22 cellular contexts compared by ENCODE assay signal in the genomic region with DNA sequence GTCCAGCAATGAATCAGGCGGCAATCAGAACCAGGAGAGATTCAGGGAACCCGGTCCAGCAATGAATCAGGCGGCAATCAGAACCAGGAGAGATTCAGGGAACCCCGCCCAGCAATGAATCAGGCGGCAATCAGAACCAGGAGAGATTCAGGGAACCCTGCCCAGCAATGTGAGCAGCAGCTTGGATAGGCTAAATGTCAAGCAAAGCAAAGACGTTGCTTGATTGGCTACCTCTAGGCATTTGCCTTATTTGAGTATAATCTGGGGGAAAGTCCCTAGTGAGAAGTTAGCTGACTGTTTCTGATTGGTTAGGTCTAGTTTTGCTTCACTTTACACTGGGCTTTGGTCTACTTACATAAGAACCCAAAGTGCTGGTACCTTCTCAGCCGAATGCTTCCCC.
A peak's percentile ranks its signal among the peaks of the same experiment; 100 is the strongest.
DNase-seq lines count a peak whose midpoint lies in the region; ATAC-seq and TF ChIP-seq lines count a peak whose summit lies in the region.
"Had no signal": no experiment of that assay in that cellular context is flagged by ENCODE, and none has a peak within 500 bp of the region (broad histone marks: within the 10 kb centered on the region; RNA-seq: fewer than 3 reads in every experiment).

No MANE protein-coding gene starts in this region.

- H4K20me1 ChIP-seq in IMR-90 (ENCODE audit: insufficient read depth, low read length) = no peaks in the 10 kb centered on the region

- no peak for TF ChIP-seq POLR2A in IMR-90 (IDR thresholded peaks at IDR 0.05; ENCODE audit: low read depth, low read length)

- CTCF ChIA-PET in IMR-90 (lab: Yijun Ruan, JAX) = no interaction called here

- in situ Hi-C loops in IMR-90 (cut with MboI; ENCODE audit: low sequenced_read_pairs) (no loop called here), astrocyte of the spinal cord (cut with HindIII; ENCODE audit: low sequenced_read_pairs) (no loop called here)

- 90% methylated on average over 3 of the region's 7 CpGs; no CpG with 5 or more reads in 1 of the 2 experiments for WGBS in IMR-90 (ENCODE audit: extremely low coverage in 2 of 2, insufficient read length in 1 of 2), 2 experiments

- intact Hi-C loops in IMR-90 (cut with micrococcal nuclease) = no loop called here

- no peak overlapping the region for H2BK5ac ChIP-seq in IMR-90 (ENCODE audit: low read depth, low read length, poor library complexity, severe bottlenecking)

- H3K27me3 ChIP-seq in IMR-90 (ENCODE audit: control insufficient read depth, insufficient read depth, low read length) = no peaks in the 10 kb centered on the region
- H3K27me3 ChIP-seq: hepatocyte, transverse colon had no signal

- H3K9me1 ChIP-seq in IMR-90 (ENCODE audit: insufficient read depth, low read length) = no peaks in the 10 kb centered on the region

- H3K9ac ChIP-seq in IMR-90 (ENCODE audit: low read depth, low read length) = no peak overlapping the region

- H2BK120ac ChIP-seq in IMR-90 (ENCODE audit: low read depth, low read length) = no peak overlapping the region

- no peak overlapping the region for H3K23ac ChIP-seq in IMR-90 (ENCODE audit: low read depth, low read length)

- H3K9me3 ChIP-seq in IMR-90 (ENCODE audit: control insufficient read depth, insufficient read depth, low read length) = no peaks in the 10 kb centered on the region
- H3K9me3 ChIP-seq: transverse colon had no signal

- no TSS peak for BruUV-seq in IMR-90 (replicated peaks; lab: Mats Ljungman, UMichigan)

- TF ChIP-seq RAD21 in IMR-90 (IDR thresholded peaks at IDR 0.05; ENCODE audit: low read length) = no peak

- H3K56ac ChIP-seq in IMR-90 (ENCODE audit: extremely low read depth, insufficient read depth, low read length) = no peak overlapping the region

- H3K14ac ChIP-seq in IMR-90 (replicated peaks; ENCODE audit: low read depth, low read length) = no peak overlapping the region

- DNase-seq in Ammon's horn (ENCODE audit: low spot score) (peak; percentile 3), IMR-90 (peak; percentile 41), astrocyte of the spinal cord (ENCODE audit: low read depth, low spot score) (peak; percentile 59), fibroblast of the conjunctiva (ENCODE audit: low read depth) (peak; percentile 80), NCI-H187 treated with DMSO at 0.1 percent for 48 hours (lab: John Stamatoyannopoulos, UW) (no peak)
- DNase-seq: activated CD4-positive, alpha-beta T cell treated with anti-CD3 and anti-CD28 coated beads for 1 hour; activated CD8-positive, alpha-beta memory T cell treated with anti-CD3 and anti-CD28 coated beads for 24 hours; activated naive CD4-positive, alpha-beta T cell treated with anti-CD3 and anti-CD28 coated beads for 36 hours; activated T-cell treated with anti-CD3 and anti-CD28 coated beads, Interleukin-2, amount 50 U/mL, for 4 hours; DMS79; effector memory CD4-positive, alpha-beta T cell; Karpas-422; NCI-H1092 treated with DMSO at 0.1 percent for 48 hours; NCI-H2081 treated with DMSO at 0.1 percent for 48 hours; RPMI8226; stimulated activated CD4-positive, alpha-beta T cell treated with anti-CD3 and anti-CD28 coated beads, Interleukin-2, amount 100 ng/mL, for 24 hours; stimulated activated naive CD4-positive, alpha-beta T cell; transverse colon had no signal

- dilution Hi-C loops in IMR-90 (cut with HindIII; ENCODE audit: low sequenced_read_pairs, unreplicated experiment) = no loop called here

- H3K4me1 ChIP-seq in IMR-90 (ENCODE audit: control insufficient read depth, insufficient read depth, low read length) = no peaks in the 10 kb centered on the region
- H3K4me1 ChIP-seq: transverse colon had no signal

- no peak overlapping the region for H3K4me2 ChIP-seq in IMR-90 (ENCODE audit: low read depth, low read length)
- H3K4me2 ChIP-seq: hepatocyte had no signal

- H3K36me3 ChIP-seq in IMR-90 (ENCODE audit: control insufficient read depth, insufficient read depth, low read length) = no peaks in the 10 kb centered on the region
- H3K36me3 ChIP-seq: transverse colon had no signal

- no peak overlapping the region for H4K8ac ChIP-seq in IMR-90 (ENCODE audit: low read depth in 2 of 2, low read length in 2 of 2)

- H3K4ac ChIP-seq in IMR-90 (ENCODE audit: low read depth, low read length) = no peak overlapping the region

- H2AFZ ChIP-seq in IMR-90 (replicated peaks; ENCODE audit: low read length, poor library complexity) = no peak overlapping the region
- H2AFZ ChIP-seq: hepatocyte had no signal

- no peak overlapping the region for H4K91ac ChIP-seq in IMR-90 (ENCODE audit: insufficient read depth, low read depth, low read length)

- TF ChIP-seq CTCF in IMR-90 (conservative IDR thresholded peaks at IDR 0.05; ENCODE audit: low read depth, low read length) = no peak
- TF ChIP-seq CTCF in astrocyte of the spinal cord (IDR thresholded peaks at IDR 0.05; ENCODE audit: low read depth, low read length) = no peak

- H4K5ac ChIP-seq in IMR-90 (ENCODE audit: low read depth, low read length) = no peak overlapping the region

- no peak overlapping the region for H3K18ac ChIP-seq in IMR-90 (ENCODE audit: low read depth, low read length)

- POLR2A ChIA-PET in IMR-90 (lab: Charles Lee; ENCODE audit: unreplicated experiment) = no interaction called here

- H2AK5ac ChIP-seq in IMR-90 (ENCODE audit: low read depth, low read length) = no peak overlapping the region

- H3K4me3 ChIP-seq in IMR-90 (ENCODE audit: insufficient read depth, low read depth, low read length) (no peak overlapping the region), astrocyte of the spinal cord (ENCODE audit: low read depth, low read length) (no peak overlapping the region)
- H3K4me3 ChIP-seq: hepatocyte, transverse colon had no signal

- H2BK15ac ChIP-seq in IMR-90 (ENCODE audit: low read depth, low read length) = no peak overlapping the region

- no peak overlapping the region for H2BK20ac ChIP-seq in IMR-90 (ENCODE audit: low read depth, low read length)

- no peak; the same call in 1 of the 2 replicates for ATAC-seq in IMR-90 (ENCODE audit: low read depth)
- no peak for ATAC-seq in HG02885 (IDR thresholded peaks at IDR 0.05; ENCODE audit: poor library complexity, unreplicated experiment)
- ATAC-seq in GM21390 (IDR thresholded peaks at IDR 0.05; ENCODE audit: unreplicated experiment) = no peak
- ATAC-seq in HG03439 (IDR thresholded peaks at IDR 0.05; ENCODE audit: unreplicated experiment) = no peak
- ATAC-seq: activated T-cell treated with anti-CD3 and anti-CD28 coated beads, Interleukin-2, amount 50 U/mL, for 4 hours had no signal

- no peaks in the 10 kb centered on the region for H3K79me1 ChIP-seq in IMR-90 (ENCODE audit: low read depth in 1 of 2, low read length in 2 of 2)

- H3K27ac ChIP-seq in IMR-90 (ENCODE audit: insufficient read depth, low read length) = no peak overlapping the region
- H3K27ac ChIP-seq: hepatocyte, transverse colon had no signal

- no peak overlapping the region for H2AK9ac ChIP-seq in IMR-90 (replicated peaks; ENCODE audit: low read depth, low read length, poor library complexity)

TF ChIP-seq in IMR-90, 13 proteins besides CTCF, POLR2A, EP300 and RAD21:
- TF ChIP-seq BHLHE40 (IDR thresholded peaks at IDR 0.05; ENCODE audit: low read depth, low read length) = no peak
- no peak for TF ChIP-seq MAZ (IDR thresholded peaks at IDR 0.05; ENCODE audit: borderline replicate concordance, low read depth, low read length)
- no peak for TF ChIP-seq MXI1 (IDR thresholded peaks at IDR 0.05; ENCODE audit: borderline replicate concordance, low read depth, low read length)
- TF ChIP-seq, protein P1, sequence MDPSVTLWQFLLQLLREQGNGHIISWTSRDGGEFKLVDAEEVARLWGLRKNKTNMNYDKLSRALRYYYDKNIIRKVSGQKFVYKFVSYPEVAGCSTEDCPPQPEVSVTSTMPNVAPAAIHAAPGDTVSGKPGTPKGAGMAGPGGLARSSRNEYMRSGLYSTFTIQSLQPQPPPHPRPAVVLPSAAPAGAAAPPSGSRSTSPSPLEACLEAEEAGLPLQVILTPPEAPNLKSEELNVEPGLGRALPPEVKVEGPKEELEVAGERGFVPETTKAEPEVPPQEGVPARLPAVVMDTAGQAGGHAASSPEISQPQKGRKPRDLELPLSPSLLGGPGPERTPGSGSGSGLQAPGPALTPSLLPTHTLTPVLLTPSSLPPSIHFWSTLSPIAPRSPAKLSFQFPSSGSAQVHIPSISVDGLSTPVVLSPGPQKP (IDR thresholded peaks at IDR 0.05; ENCODE audit: borderline replicate concordance, low read depth, low read length) = no peak
- no peak for TF ChIP-seq CEBPB (IDR thresholded peaks at IDR 0.05; ENCODE audit: low read depth, low read length)
- no peak for TF ChIP-seq CHD1 (IDR thresholded peaks at IDR 0.05; ENCODE audit: low read depth, low read length)
